8 cellular contexts compared by ENCODE assay signal in genomic region chr2:47521666-47522285, GRCh38. TPM values are rescaled to one million over a fixed set of nuclear protein-coding genes. Genes with fewer than 3 reads are reported as not detected.
DNase-seq lines count a peak whose midpoint lies in the region; ATAC-seq, FAIRE-seq and TF ChIP-seq lines count a peak whose summit lies in the region.

No MANE protein-coding gene starts in this region.

- no peak for TF ChIP-seq CTCF in PC-3 (conservative IDR thresholded peaks at IDR 0.05; ENCODE audit: low read depth, low read length)
- TF ChIP-seq CTCF in epithelial cell of proximal tubule (conservative IDR thresholded peaks at IDR 0.05; ENCODE audit: low read depth, low read length), result no peak

- H3K36me3 ChIP-seq in PC-3 (ENCODE audit: low read depth, low read length) (no peaks in the 10 kb centered on the region), stomach smooth muscle (ENCODE audit: control insufficient read depth in 2 of 2, insufficient read depth in 2 of 2, low read length in 2 of 2) (no peaks in the 10 kb centered on the region)

- peak overlapping the region; percentile 83 for H3K4me2 ChIP-seq in PC-3 (ENCODE audit: low read length)

- H3K9ac ChIP-seq in PC-3 (ENCODE audit: low read length), result no peak overlapping the region
- no peak overlapping the region for H3K9ac ChIP-seq in stomach smooth muscle (ENCODE audit: low read length in 2 of 2)

- POLR2A ChIA-PET in PC-3 (lab: Charles Lee; ENCODE audit: unreplicated experiment), result no interaction called here

- CTCF ChIA-PET in PC-3 (lab: Charles Lee), result no interaction called here

- H3F3A ChIP-seq in PC-3 (ENCODE audit: low read length, unreplicated experiment), result no peaks in the 10 kb centered on the region

- H3K27me3 ChIP-seq in PC-3 (ENCODE audit: low read length), result no peaks in the 10 kb centered on the region
- peaks cover 8 to 12% of the 10 kb centered on the region in 2 donors for H3K27me3 ChIP-seq in stomach smooth muscle (ENCODE audit: control insufficient read depth in 1 of 2, insufficient read depth in 2 of 2, low read length in 2 of 2)

- H3K4me3 ChIP-seq in PC-3 (ENCODE audit: low read length) (peak overlapping the region; percentile 69), epithelial cell of proximal tubule (ENCODE audit: low read depth, low read length) (peak overlapping the region; percentile 49), stomach smooth muscle (ENCODE audit: low read length in 2 of 2) (peak overlapping the region; percentile 66 to 73)

- no peaks in the 10 kb centered on the region for H3K9me2 ChIP-seq in PC-3 (replicated peaks; ENCODE audit: low read length)

- no peak for TF ChIP-seq POLR2A in H54 (IDR thresholded peaks at IDR 0.05; ENCODE audit: low read depth, low read length)

- H3K27ac ChIP-seq in PC-3 (ENCODE audit: low read length), result no peak overlapping the region
- no peak overlapping the region for H3K27ac ChIP-seq in stomach smooth muscle (ENCODE audit: low read length)

- BruUV-seq in PC-3 (replicated peaks; lab: Mats Ljungman, UMichigan), result no TSS peak

- H3K9me3 ChIP-seq in PC-3 (ENCODE audit: low read length) (no peaks in the 10 kb centered on the region), stomach smooth muscle (ENCODE audit: control insufficient read depth in 2 of 2, low read length in 2 of 2) (no peaks in the 10 kb centered on the region)

- no peak for ATAC-seq in PC-3

- no peaks in the 10 kb centered on the region for H4K20me1 ChIP-seq in PC-3 (ENCODE audit: low read length)

- H3K79me2 ChIP-seq in PC-3 (ENCODE audit: low read length), result no peaks in the 10 kb centered on the region

- peak; percentile 39 for DNase-seq in NCI-H748 (lab: John Stamatoyannopoulos, UW; ENCODE audit: unreplicated experiment)
- DNase-seq in NCI-H748 treated with DMSO at 0.1 percent for 48 hours (lab: John Stamatoyannopoulos, UW), result no peak
- DNase-seq in PC-3, result no peak
- no peak for DNase-seq in epithelial cell of proximal tubule (ENCODE audit: low read depth)
- no peak for DNase-seq in T1000 (lab: John Stamatoyannopoulos, UW)
- no peak for DNase-seq in H54 (ENCODE audit: insufficient read length, low spot score)
- DNase-seq in DMS153 (lab: John Stamatoyannopoulos, UW), result no peak

- intact Hi-C loops in PC-3 (cut with micrococcal nuclease), result no loop called here

- no peak for FAIRE-seq in H54 (lab: Jason Lieb, UNC)

- H3K4me1 ChIP-seq in PC-3 (ENCODE audit: insufficient read depth, low read length) (peaks cover 5% of the 10 kb centered on the region; the same call in 1 of the 2 replicates), stomach smooth muscle (ENCODE audit: control insufficient read depth, insufficient read depth, low read length) (peaks cover 12% of the 10 kb centered on the region)

- H2AFZ ChIP-seq in PC-3 (ENCODE audit: low read length), result peak overlapping the region; percentile 83

RNA-seq across cellular contexts. Expression of gene KCNK12, which starts 49.0 kb away (rescaled TPM):
- total RNA-seq in PC-3 (2014; rRNA removed) (0.04 and 0.12 TPM in 2 replicates), epithelial cell of proximal tubule (under 0.01 and 0.12 TPM in 2 replicates)
